17 cellular contexts compared by ENCODE assay signal in genomic region chr12:131720241-131720640, GRCh38.
"Had no signal": no experiment of that assay in that cellular context is flagged by ENCODE, and none has a peak within 500 bp of the region (broad histone marks: within the 10 kb centered on the region; RNA-seq: fewer than 3 reads in every experiment).

No MANE protein-coding gene starts in this region.

- ATAC-seq: body of pancreas; mucosa of descending colon; naive thymus-derived CD8-positive, alpha-beta T cell; stimulated activated naive B cell treated with anti-CD40 and anti-IgM and Interleukin-4, amounts not matched to agents 10 μg/mL and 1 μg/mL and 100 μg/mL, for 72 hours had no signal

- H3K27me3 Mint-ChIP-seq: activated naive CD8-positive, alpha-beta T cell; naive thymus-derived CD8-positive, alpha-beta T cell; stimulated activated naive B cell treated with anti-CD40 and anti-IgM and Interleukin-4, amounts not matched to agents 10 μg/mL and 1 μg/mL and 100 μg/mL, for 72 hours had no signal

- H3K27ac Mint-ChIP-seq: activated naive CD8-positive, alpha-beta T cell; immature natural killer cell; stimulated activated naive B cell treated with anti-CD40 and anti-IgM and Interleukin-4, amounts not matched to agents 10 μg/mL and 1 μg/mL and 100 μg/mL, for 72 hours had no signal

- H3K4me3 ChIP-seq: body of pancreas, mucosa of descending colon, SK-N-MC, tibial nerve had no signal

- H2AFZ ChIP-seq: parathyroid adenoma had no signal

- H3K9me3 ChIP-seq: body of pancreas, mucosa of descending colon, tibial nerve had no signal

- H3K27me3 ChIP-seq: body of pancreas, tibial nerve had no signal

- DNase-seq: activated CD4-positive, alpha-beta T cell treated with anti-CD3 and anti-CD28 coated beads, Interleukin-2, amount 50 U/mL, for 4 hours; activated CD4-positive, CD25-positive, alpha-beta regulatory T cell treated with anti-CD3 and anti-CD28 coated beads, Interleukin-2, amount 50 U/mL, for 72 hours; amniotic stem cell; body of pancreas; cortex of kidney; effector CD4-positive, alpha-beta T cell; foreskin melanocyte; immature natural killer cell; mucosa of descending colon; naive thymus-derived CD8-positive, alpha-beta T cell; stimulated activated naive B cell treated with anti-CD40 and anti-IgM and Interleukin-4, amounts not matched to agents 10 μg/mL and 1 μg/mL and 100 μg/mL, for 72 hours; substantia nigra; T-helper 9 cell had no signal

- H3K4me1 ChIP-seq: body of pancreas, parathyroid adenoma had no signal

- H3K9ac ChIP-seq: parathyroid adenoma had no signal

- H3K27ac ChIP-seq: body of pancreas, parathyroid adenoma, SK-N-MC, tibial nerve had no signal

- H3K9me3 Mint-ChIP-seq: immature natural killer cell; naive thymus-derived CD8-positive, alpha-beta T cell; stimulated activated naive B cell treated with anti-CD40 and anti-IgM and Interleukin-4, amounts not matched to agents 10 μg/mL and 1 μg/mL and 100 μg/mL, for 72 hours had no signal

- H3K4me3 Mint-ChIP-seq: activated naive CD8-positive, alpha-beta T cell; immature natural killer cell; naive thymus-derived CD8-positive, alpha-beta T cell; stimulated activated naive B cell treated with anti-CD40 and anti-IgM and Interleukin-4, amounts not matched to agents 10 μg/mL and 1 μg/mL and 100 μg/mL, for 72 hours had no signal
